ENCODE assay signal across 8 cellular contexts in genomic region chr13:36275190-36276002, GRCh38. TPM values are rescaled to one million over a fixed set of nuclear protein-coding genes. Genes with fewer than 3 reads are reported as not detected.
DNase-seq lines count a peak whose midpoint lies in the region; ATAC-seq and TF ChIP-seq lines count a peak whose summit lies in the region.

No MANE protein-coding gene starts in this region.

- H3K36me3 Mint-ChIP-seq in progenitor cell of endocrine pancreas (ENCODE audit: insufficient read depth), result peaks cover 1% of the 10 kb centered on the region

- no peak overlapping the region for H3K9ac ChIP-seq in Loucy (ENCODE audit: low read depth, low read length, poor library complexity, severe bottlenecking)

- ATAC-seq in HG03460 (IDR thresholded peaks at IDR 0.05; ENCODE audit: unreplicated experiment), result no peak

- H3K79me2 ChIP-seq in Loucy (ENCODE audit: insufficient read depth, low read length), result no peaks in the 10 kb centered on the region

- no peaks in the 10 kb centered on the region for H3F3A ChIP-seq in Loucy (ENCODE audit: low read depth)

- no peak overlapping the region for H3K4me3 ChIP-seq in Loucy (ENCODE audit: low read length, poor library complexity, severe bottlenecking)

- no peaks in the 10 kb centered on the region for H3K27me3 Mint-ChIP-seq in progenitor cell of endocrine pancreas

- H2AFZ ChIP-seq in Loucy (ENCODE audit: low read length), result no peak overlapping the region

- no peaks in the 10 kb centered on the region for H3K9me2 ChIP-seq in Loucy (replicated peaks; ENCODE audit: low read depth, low read length)

- H3K4me2 ChIP-seq in Loucy (ENCODE audit: low read depth, low read length, poor library complexity, severe bottlenecking), result no peak overlapping the region

- TF ChIP-seq CTCF in Loucy (conservative IDR thresholded peaks at IDR 0.05; ENCODE audit: low read length) (peak; percentile 65), progenitor cell of endocrine pancreas (IDR thresholded peaks at IDR 0.05; ENCODE audit: unreplicated experiment) (peak; percentile 82)

- no peak overlapping the region for H3K4me3 Mint-ChIP-seq in progenitor cell of endocrine pancreas (ENCODE audit: low read depth)

- no peaks in the 10 kb centered on the region for H4K20me1 ChIP-seq in Loucy (ENCODE audit: insufficient read depth, low read length, poor library complexity, severe bottlenecking)

- H3K4me1 Mint-ChIP-seq in progenitor cell of endocrine pancreas (ENCODE audit: low read depth), result no peaks in the 10 kb centered on the region

- peaks cover 11% of the 10 kb centered on the region for H3K9me3 Mint-ChIP-seq in progenitor cell of endocrine pancreas (ENCODE audit: low read depth)

- no peaks in the 10 kb centered on the region for H3K36me3 ChIP-seq in Loucy (ENCODE audit: insufficient read depth, low read length)

- no peaks in the 10 kb centered on the region for H3K27me3 ChIP-seq in Loucy (ENCODE audit: insufficient read depth, low read length, poor library complexity, severe bottlenecking)

- H3K4me1 ChIP-seq in Loucy (ENCODE audit: insufficient read depth, low read length, poor library complexity, severe bottlenecking), result no peaks in the 10 kb centered on the region

- H3K9me3 ChIP-seq in Loucy (ENCODE audit: insufficient read depth, low read depth, low read length), result no peaks in the 10 kb centered on the region

- DNase-seq in ELR (ENCODE audit: low read depth), result peak; percentile 75
- peak; percentile 76 for DNase-seq in SHP77 treated with DMSO at 0.1 percent for 48 hours (lab: John Stamatoyannopoulos, UW)
- peak; percentile 89 for DNase-seq in fibroblast of peridontal ligament (ENCODE audit: extremely low read depth)
- no peak for DNase-seq in progenitor cell of endocrine pancreas (ENCODE audit: low spot score, unreplicated experiment)
- DNase-seq in activated effector memory CD4-positive, alpha-beta T cell treated with anti-CD3 and anti-CD28 coated beads, Interleukin-2, amount 50 U/mL, for 16 hours, result no peak
- no peak for DNase-seq in activated gamma-delta T cell (lab: John Stamatoyannopoulos, UW)

- no peak overlapping the region for H3K27ac Mint-ChIP-seq in progenitor cell of endocrine pancreas

RNA-seq across cellular contexts. Expression of gene CCDC169, which starts 22.2 kb away (rescaled TPM):
- total RNA-seq in progenitor cell of endocrine pancreas, result 5.8 and 6.5 TPM in 2 replicates

Comparison
In these comparisons a context has a peak if more than half of its experiments do, and no peak if none do; other contexts are left out.
1. DNase-seq: peak in ELR (single experiment), SHP77 treated with DMSO at 0.1 percent for 48 hours (single experiment) and fibroblast of peridontal ligament (single experiment); none in progenitor cell of endocrine pancreas (single experiment), activated effector memory CD4-positive, alpha-beta T cell treated with anti-CD3 and anti-CD28 coated beads, Interleukin-2, amount 50 U/mL, for 16 hours (single experiment) and activated gamma-delta T cell (single experiment).